ENCODE assay signal across 1 cellular context in the genomic region with DNA sequence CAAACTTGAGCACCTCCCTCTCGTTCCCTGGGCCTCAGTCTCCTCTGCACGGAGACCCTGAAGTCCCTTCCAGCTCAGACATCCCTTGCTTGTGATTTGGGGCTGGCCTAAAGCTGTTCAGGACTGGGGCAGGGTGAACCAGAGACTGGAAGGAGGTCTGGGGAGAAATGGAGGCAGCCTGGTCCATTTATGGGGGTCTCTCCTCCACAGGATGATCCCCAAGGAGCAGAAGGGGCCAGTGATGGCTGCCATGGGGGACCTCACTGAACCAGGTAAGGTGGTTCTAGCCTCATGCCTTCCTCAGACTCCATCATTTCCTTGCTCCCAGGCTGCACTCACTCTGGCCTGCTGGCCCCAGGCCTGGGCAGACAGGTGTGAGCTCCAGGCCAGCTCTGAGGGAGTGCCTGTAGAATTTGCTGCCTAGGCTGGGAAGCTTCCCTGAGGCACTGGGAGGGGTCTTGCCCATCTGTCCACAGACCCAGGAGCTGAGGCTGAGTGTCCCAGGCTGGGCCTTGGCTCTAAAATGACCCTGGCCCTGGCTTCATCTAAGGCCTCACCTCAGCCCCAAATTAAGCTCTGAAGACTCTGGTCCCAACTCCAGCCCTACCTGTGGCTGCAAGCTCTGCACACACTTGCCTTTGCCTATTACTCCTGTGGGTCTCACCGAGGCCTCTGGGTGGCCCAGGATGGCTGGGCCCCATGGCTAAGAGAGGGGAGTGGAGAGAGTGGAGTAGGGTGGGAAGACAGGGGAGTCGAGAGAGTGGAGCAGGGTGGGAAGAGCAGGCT.
TF ChIP-seq lines count a peak whose summit lies in the region.

No MANE protein-coding gene starts in this region.

TF ChIP-seq in GM12878, 131 proteins besides CTCF, POLR2A, EP300 and RAD21:
- no peak for TF ChIP-seq ELK1 (IDR thresholded peaks at IDR 0.05; ENCODE audit: low read depth, low read length)
- no peak for TF ChIP-seq TCF7 (IDR thresholded peaks at IDR 0.05; ENCODE audit: borderline replicate concordance)
- TF ChIP-seq STAT1 (conservative IDR thresholded peaks at IDR 0.05): no peak
- TF ChIP-seq CHD1 (IDR thresholded peaks at IDR 0.05; ENCODE audit: low read depth, low read length): no peak
- TF ChIP-seq, protein P1, sequence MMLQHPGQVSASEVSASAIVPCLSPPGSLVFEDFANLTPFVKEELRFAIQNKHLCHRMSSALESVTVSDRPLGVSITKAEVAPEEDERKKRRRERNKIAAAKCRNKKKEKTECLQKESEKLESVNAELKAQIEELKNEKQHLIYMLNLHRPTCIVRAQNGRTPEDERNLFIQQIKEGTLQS (IDR thresholded peaks at IDR 0.05; ENCODE audit: borderline replicate concordance, extremely low read depth, low read depth, low read length): no peak
- TF ChIP-seq CBX3 (IDR thresholded peaks at IDR 0.05; ENCODE audit: borderline replicate concordance, low read depth): no peak
- no peak for TF ChIP-seq POLR2AphosphoS2 (IDR thresholded peaks at IDR 0.05; ENCODE audit: low read depth, low read length)
- TF ChIP-seq RCOR1 (conservative IDR thresholded peaks at IDR 0.05; ENCODE audit: low read depth, low read length): no peak
